ENCODE assay signal across 17 cellular contexts in the genomic region with DNA sequence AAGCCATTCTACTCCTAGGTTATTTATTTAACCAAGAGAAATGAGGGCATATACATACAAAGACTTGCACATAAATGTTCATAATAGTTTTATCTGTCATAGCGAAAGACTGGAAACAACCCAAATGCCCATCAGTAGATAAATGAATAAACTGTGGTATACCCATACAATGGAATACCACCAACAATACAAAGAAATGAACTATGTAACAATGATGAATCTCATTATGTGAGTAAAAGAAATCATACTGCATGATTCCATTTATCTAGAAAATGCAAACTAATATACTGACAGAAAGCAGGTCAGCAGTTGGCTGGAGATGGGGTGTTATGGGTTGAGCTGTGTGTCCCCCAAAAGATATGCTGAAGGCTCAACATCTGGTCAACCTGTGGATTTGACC. TPM values are rescaled to one million over a fixed set of nuclear protein-coding genes. Genes with fewer than 3 reads are reported as not detected.
DNase-seq lines count a peak whose midpoint lies in the region; ATAC-seq and TF ChIP-seq lines count a peak whose summit lies in the region.
"Had no signal": no experiment of that assay in that cellular context is flagged by ENCODE, and none has a peak within 500 bp of the region (broad histone marks: within the 10 kb centered on the region; RNA-seq: fewer than 3 reads in every experiment).

No MANE protein-coding gene starts in this region.

- TF ChIP-seq CTCF in osteoblast (IDR thresholded peaks at IDR 0.05; ENCODE audit: extremely low read depth, low read depth, low read length) (no peak), WERI-Rb-1 (IDR thresholded peaks at IDR 0.05; ENCODE audit: low read depth, low read length) (no peak)

- H3K4me3 Mint-ChIP-seq in activated T-cell treated with anti-CD3 and anti-CD28 coated beads, Interleukin-2, amount 50 U/mL, for 72 hours, result peak overlapping the region in 1 of 2 donors; percentile 56
- H3K4me3 Mint-ChIP-seq in CD8-positive, alpha-beta memory T cell, result no peak overlapping the region
- H3K4me3 Mint-ChIP-seq in central memory CD8-positive, alpha-beta T cell, result no peak overlapping the region
- H3K4me3 Mint-ChIP-seq: CD14-positive monocyte, H9 had no signal

- H3K27me3 Mint-ChIP-seq in activated T-cell treated with anti-CD3 and anti-CD28 coated beads, Interleukin-2, amount 50 U/mL, for 72 hours (ENCODE audit: low read depth), result no peaks in the 10 kb centered on the region
- H3K27me3 Mint-ChIP-seq in CD8-positive, alpha-beta memory T cell, result no peaks in the 10 kb centered on the region
- no peaks in the 10 kb centered on the region for H3K27me3 Mint-ChIP-seq in central memory CD8-positive, alpha-beta T cell

- peaks cover 2 to 18% of the 10 kb centered on the region in 2 donors for H3K36me3 Mint-ChIP-seq in activated T-cell treated with anti-CD3 and anti-CD28 coated beads, Interleukin-2, amount 50 U/mL, for 72 hours (ENCODE audit: insufficient read depth in 2 of 2)
- H3K36me3 Mint-ChIP-seq in CD8-positive, alpha-beta memory T cell, result peaks cover 9 to 61% (median 13%) of the 10 kb centered on the region in 3 donors
- peaks cover 38% of the 10 kb centered on the region for H3K36me3 Mint-ChIP-seq in central memory CD8-positive, alpha-beta T cell (ENCODE audit: insufficient read depth)

- H3K4me1 ChIP-seq in CD8-positive, alpha-beta memory T cell (ENCODE audit: insufficient read depth, low read length), result no peaks in the 10 kb centered on the region
- H3K4me1 ChIP-seq in osteoblast (ENCODE audit: insufficient read depth, low read length), result peaks cover 13% of the 10 kb centered on the region

- POLR2A ChIA-PET in CD8-positive, alpha-beta memory T cell (lab: Charles Lee), result no interaction called here

- no peaks in the 10 kb centered on the region for H3K9me3 ChIP-seq in CD8-positive, alpha-beta memory T cell (ENCODE audit: low read length)
- H3K9me3 ChIP-seq in osteoblast (ENCODE audit: low read depth, low read length), result no peaks in the 10 kb centered on the region
- H3K9me3 ChIP-seq in WERI-Rb-1 (ENCODE audit: severe bottlenecking), result no peaks in the 10 kb centered on the region

- no peaks in the 10 kb centered on the region for H3K27me3 ChIP-seq in CD8-positive, alpha-beta memory T cell (ENCODE audit: insufficient read depth, low read length, poor library complexity, severe bottlenecking)
- no peaks in the 10 kb centered on the region for H3K27me3 ChIP-seq in osteoblast (ENCODE audit: insufficient read depth, low read length)
- H3K27me3 ChIP-seq in WERI-Rb-1 (ENCODE audit: insufficient read depth, low read depth, severe bottlenecking), result no peaks in the 10 kb centered on the region

- peaks cover 5% of the 10 kb centered on the region for H4K20me1 ChIP-seq in osteoblast (ENCODE audit: insufficient read depth, low read length)

- CTCF ChIA-PET in CD8-positive, alpha-beta memory T cell (lab: Charles Lee), result no interaction called here

- H3K4me3 ChIP-seq in CD8-positive, alpha-beta memory T cell (ENCODE audit: low read length), result no peak overlapping the region
- H3K4me3 ChIP-seq in osteoblast (ENCODE audit: insufficient read depth, low read length), result no peak overlapping the region
- H3K4me3 ChIP-seq in WERI-Rb-1 (ENCODE audit: low read depth, low read length), result no peak overlapping the region

- H3K27ac ChIP-seq in CD8-positive, alpha-beta memory T cell (ENCODE audit: low read depth, low read length), result no peak overlapping the region
- H3K27ac ChIP-seq in osteoblast (ENCODE audit: low read depth, low read length), result peak overlapping the region; percentile 49
- H3K27ac ChIP-seq in WERI-Rb-1, result no peak overlapping the region

- peak overlapping the region; percentile 94 for H3K27ac Mint-ChIP-seq in activated T-cell treated with anti-CD3 and anti-CD28 coated beads, Interleukin-2, amount 50 U/mL, for 72 hours
- H3K27ac Mint-ChIP-seq in CD8-positive, alpha-beta memory T cell, result peak overlapping the region in 6 of 8 donors; percentile 3 to 54 (median 34)
- H3K27ac Mint-ChIP-seq in central memory CD8-positive, alpha-beta T cell (ENCODE audit: low read depth), result peak overlapping the region; percentile 2
- H3K27ac Mint-ChIP-seq: H9 had no signal

- peaks cover 20% of the 10 kb centered on the region for H3K36me3 ChIP-seq in CD8-positive, alpha-beta memory T cell (ENCODE audit: insufficient read depth, low read length)
- H3K36me3 ChIP-seq in osteoblast (ENCODE audit: insufficient read depth, low read length), result peaks cover 81% of the 10 kb centered on the region
- H3K36me3 ChIP-seq in WERI-Rb-1, result peaks cover 34% of the 10 kb centered on the region

- no peak for DNase-seq in activated T-cell treated with anti-CD3 and anti-CD28 coated beads, Interleukin-2, amount 50 U/mL, for 72 hours
- DNase-seq in activated T-cell treated with anti-CD3 and anti-CD28 coated beads, Interleukin-2, amount 50 U/mL, for 1 hour, result no peak
- no peak for DNase-seq in CD8-positive, alpha-beta memory T cell
- no peak for DNase-seq in central memory CD8-positive, alpha-beta T cell (ENCODE audit: low spot score in 2 of 2)
- DNase-seq in osteoblast (ENCODE audit: insufficient read length, low spot score, missing footprints), result no peak
- DNase-seq in stimulated activated CD4-positive, alpha-beta T cell treated with anti-CD3 and anti-CD28 coated beads, Interleukin-4, amount 100 ng/mL, for 4 hours, result no peak
- DNase-seq in WERI-Rb-1, result no peak
- DNase-seq in activated effector memory CD4-positive, alpha-beta T cell treated with anti-CD3 and anti-CD28 coated beads, Interleukin-2, amount 50 U/mL, for 16 hours, result no peak
- DNase-seq: AML-193, DMS53, H9, NCI-H1105 treated with DMSO at 0.1 percent for 48 hours, NCI-H187, NCI-H226, NCI-H524 treated with DMSO at 0.1 percent for 48 hours had no signal

- no peak overlapping the region for H2AFZ ChIP-seq in osteoblast (ENCODE audit: low read length)

- H3K9me3 Mint-ChIP-seq in activated T-cell treated with anti-CD3 and anti-CD28 coated beads, Interleukin-2, amount 50 U/mL, for 72 hours, result no peaks in the 10 kb centered on the region
- no peaks in the 10 kb centered on the region for H3K9me3 Mint-ChIP-seq in CD8-positive, alpha-beta memory T cell
- no peaks in the 10 kb centered on the region for H3K9me3 Mint-ChIP-seq in central memory CD8-positive, alpha-beta T cell
- H3K9me3 Mint-ChIP-seq: CD14-positive monocyte, H9 had no signal

- peaks cover 64% of the 10 kb centered on the region for H3K79me2 ChIP-seq in osteoblast (ENCODE audit: insufficient read depth, low read length)

- no peak overlapping the region for H3K4me2 ChIP-seq in osteoblast (ENCODE audit: insufficient read depth, low read length)

- peak; percentile 57 to 82 for ATAC-seq in activated T-cell treated with anti-CD3 and anti-CD28 coated beads, Interleukin-2, amount 50 U/mL, for 72 hours (replicated peaks in 1 of 2)
- ATAC-seq in central memory CD8-positive, alpha-beta T cell (replicated peaks; ENCODE audit: extremely low read depth, poor library complexity, severe bottlenecking), result no peak
- ATAC-seq: Panc1 had no signal

- H3K4me1 Mint-ChIP-seq in activated T-cell treated with anti-CD3 and anti-CD28 coated beads, Interleukin-2, amount 50 U/mL, for 72 hours (ENCODE audit: low read depth), result peaks cover 6% of the 10 kb centered on the region
- H3K4me1 Mint-ChIP-seq in CD8-positive, alpha-beta memory T cell, result peaks cover 0 to 11% (median 2%) of the 10 kb centered on the region in 3 donors
- H3K4me1 Mint-ChIP-seq in central memory CD8-positive, alpha-beta T cell, result no peaks in the 10 kb centered on the region
- H3K4me1 Mint-ChIP-seq: CD14-positive monocyte, H9 had no signal

RNA-seq across cellular contexts. Expression of gene CEP95, which starts 57.3 kb away (rescaled TPM):
- total RNA-seq in activated T-cell treated with anti-CD3 and anti-CD28 coated beads, Interleukin-2, amount 50 U/mL, for 72 hours, result 10 to 100 TPM; 70.9 to 80.3 TPM
- 10 to 100 TPM; 39.3 to 43.5 TPM for total RNA-seq in CD8-positive, alpha-beta memory T cell
- 15.7 TPM for polyA plus RNA-seq in CD8-positive, alpha-beta memory T cell
- 47.4 and 48.9 TPM in 2 replicates for total RNA-seq in osteoblast

RNA-seq across cellular contexts. Expression of gene DDX5, which starts 58.0 kb away (rescaled TPM):
- total RNA-seq in activated T-cell treated with anti-CD3 and anti-CD28 coated beads, Interleukin-2, amount 50 U/mL, for 72 hours, result 1,000 to 10,000 TPM; 1,029 to 1,188 TPM
- total RNA-seq in CD8-positive, alpha-beta memory T cell, result 100 to 1,000 TPM; 855 to 861 TPM
- polyA plus RNA-seq in CD8-positive, alpha-beta memory T cell, result 1,275 TPM
- total RNA-seq in osteoblast, result 291 and 309 TPM in 2 replicates

Comparison
In these comparisons a context has a peak if more than half of its experiments do, and no peak if none do; other contexts are left out.
1. H3K27ac Mint-ChIP-seq: peak in every context shown above with its lines; median percentile 94 in activated T-cell treated with anti-CD3 and anti-CD28 coated beads, Interleukin-2, amount 50 U/mL, for 72 hours; 34 in CD8-positive, alpha-beta memory T cell; 2 in central memory CD8-positive, alpha-beta T cell.